Comparison of ENCODE assay signal across 29 cellular contexts in genomic region chr9:130922815-130923610, GRCh38. TPM values are rescaled to one million over a fixed set of nuclear protein-coding genes. Genes with fewer than 3 reads are reported as not detected.
DNase-seq lines count a peak whose midpoint lies in the region; ATAC-seq and TF ChIP-seq lines count a peak whose summit lies in the region.
"Had no signal": no experiment of that assay in that cellular context is flagged by ENCODE, and none has a peak within 500 bp of the region (broad histone marks: within the 10 kb centered on the region; RNA-seq: fewer than 3 reads in every experiment).

No MANE protein-coding gene starts in this region.

- H2BK120ac ChIP-seq in IMR-90 (ENCODE audit: low read depth, low read length) = no peak overlapping the region

- ATAC-seq in GM23338 = peak; percentile 13
- no peak for ATAC-seq in IMR-90 (ENCODE audit: low read depth)
- ATAC-seq: CD8-positive, alpha-beta T cell; Panc1 had no signal

- CTCF ChIA-PET in IMR-90 (lab: Yijun Ruan, JAX) = no interaction called here

- peaks cover 9% of the 10 kb centered on the region for H3K27me3 Mint-ChIP-seq in GM23338 (ENCODE audit: insufficient read depth, low read depth, poor library complexity)
- H3K27me3 Mint-ChIP-seq in endodermal cell (ENCODE audit: insufficient read depth) = no peaks in the 10 kb centered on the region
- H3K27me3 Mint-ChIP-seq in neural progenitor cell (ENCODE audit: insufficient read depth, low read depth) = peaks cover 24% of the 10 kb centered on the region

- H3K56ac ChIP-seq in IMR-90 (ENCODE audit: extremely low read depth, insufficient read depth, low read length) = no peak overlapping the region

- no peaks in the 10 kb centered on the region for H3K4me1 ChIP-seq in GM23338 (ENCODE audit: insufficient read depth)
- peaks cover 5% of the 10 kb centered on the region for H3K4me1 ChIP-seq in IMR-90 (ENCODE audit: control insufficient read depth, insufficient read depth, low read length)
- H3K4me1 ChIP-seq in endodermal cell (ENCODE audit: control insufficient read depth, insufficient read depth, low read length) = no peaks in the 10 kb centered on the region
- H3K4me1 ChIP-seq in neural progenitor cell = peaks cover 39% of the 10 kb centered on the region
- H3K4me1 ChIP-seq: Caco-2, HAP-1 had no signal

- H3K36me3 Mint-ChIP-seq in GM23338 (ENCODE audit: low read depth) (no peaks in the 10 kb centered on the region), endodermal cell (ENCODE audit: low read depth) (no peaks in the 10 kb centered on the region), neural progenitor cell (no peaks in the 10 kb centered on the region)
- H3K36me3 Mint-ChIP-seq: CD8-positive, alpha-beta T cell had no signal

- no peak for TF ChIP-seq POLR2A in IMR-90 (IDR thresholded peaks at IDR 0.05; ENCODE audit: low read depth, low read length)

- H3K9ac ChIP-seq in IMR-90 (ENCODE audit: low read depth, low read length) (no peak overlapping the region), endodermal cell (ENCODE audit: extremely low read depth, low read length, poor library complexity, severe bottlenecking) (no peak overlapping the region), neural progenitor cell (no peak overlapping the region)

- no peaks in the 10 kb centered on the region for H4K20me1 ChIP-seq in GM23338 (replicated peaks; ENCODE audit: insufficient read depth)
- no peaks in the 10 kb centered on the region for H4K20me1 ChIP-seq in IMR-90 (ENCODE audit: insufficient read depth, low read length)
- peaks cover 26% of the 10 kb centered on the region for H4K20me1 ChIP-seq in neural progenitor cell (ENCODE audit: low read depth)

- H3K27ac ChIP-seq in GM23338 (ENCODE audit: low read depth) (no peak overlapping the region), IMR-90 (ENCODE audit: insufficient read depth, low read length) (no peak overlapping the region), endodermal cell (ENCODE audit: low read depth, low read length) (no peak overlapping the region), neural progenitor cell (no peak overlapping the region)
- H3K27ac ChIP-seq: A549, C4-2B, RWPE1 had no signal

- no peak overlapping the region for H3K4me2 ChIP-seq in GM23338
- H3K4me2 ChIP-seq in IMR-90 (ENCODE audit: low read depth, low read length) = no peak overlapping the region
- H3K4me2 ChIP-seq in neural progenitor cell = no peak overlapping the region
- H3K4me2 ChIP-seq: A549 had no signal

- no peaks in the 10 kb centered on the region for H3K79me1 ChIP-seq in IMR-90 (ENCODE audit: low read depth in 1 of 2, low read length in 2 of 2)

- H2AFZ ChIP-seq in GM23338 = no peak overlapping the region
- peak overlapping the region; percentile 11 for H2AFZ ChIP-seq in IMR-90 (replicated peaks; ENCODE audit: low read length, poor library complexity)
- no peak overlapping the region for H2AFZ ChIP-seq in neural progenitor cell (replicated peaks)

- H3K18ac ChIP-seq in IMR-90 (ENCODE audit: low read depth, low read length) = no peak overlapping the region

- H3F3A ChIP-seq in GM23338 (replicated peaks; ENCODE audit: low read depth) (no peaks in the 10 kb centered on the region), neural progenitor cell (ENCODE audit: low read depth) (peaks cover 10% of the 10 kb centered on the region)

- TF ChIP-seq RAD21 in IMR-90 (IDR thresholded peaks at IDR 0.05; ENCODE audit: low read length) = no peak

- no peak overlapping the region for H2AK9ac ChIP-seq in IMR-90 (replicated peaks; ENCODE audit: low read depth, low read length, poor library complexity)

- dilution Hi-C loops in IMR-90 (cut with HindIII; ENCODE audit: low sequenced_read_pairs, unreplicated experiment) = no loop called here

- H4K91ac ChIP-seq in IMR-90 (ENCODE audit: insufficient read depth, low read depth, low read length) = no peak overlapping the region

- H2BK15ac ChIP-seq in IMR-90 (ENCODE audit: low read depth, low read length) = no peak overlapping the region

- no peak overlapping the region for H2BK5ac ChIP-seq in IMR-90 (ENCODE audit: low read depth, low read length, poor library complexity, severe bottlenecking)

- H3K9me3 ChIP-seq in IMR-90 (ENCODE audit: control insufficient read depth, insufficient read depth, low read length) = no peaks in the 10 kb centered on the region
- H3K9me3 ChIP-seq in endodermal cell (ENCODE audit: control insufficient read depth, low read length) = no peaks in the 10 kb centered on the region
- H3K9me3 ChIP-seq in neural progenitor cell (ENCODE audit: low read depth) = no peaks in the 10 kb centered on the region
- H3K9me3 ChIP-seq: A549, Caco-2, HAP-1 had no signal

- no peak for DNase-seq in GM23338 (ENCODE audit: low spot score)
- no peak for DNase-seq in IMR-90
- DNase-seq in endodermal cell = peak; percentile 73
- DNase-seq in neural progenitor cell (ENCODE audit: low spot score) = no peak
- DNase-seq in LoVo (ENCODE audit: low spot score) = no peak
- no peak for DNase-seq in SW 1271 (lab: John Stamatoyannopoulos, UW)
- DNase-seq in activated naive CD4-positive, alpha-beta T cell treated with anti-CD3 and anti-CD28 coated beads, Interleukin-2, amount 50 U/mL, for 16 hours = no peak
- DNase-seq: AML-193; Caco-2; CD8-positive, alpha-beta T cell; Kasumi-1; MV-4-11; NCI-H1105 treated with DMSO at 0.1 percent for 48 hours; NCI-H146; NCI-H1930; NCI-H2107; NCI-H446; NCI-H526; NCI-H82; NK-92 treated with Interleukin-12 subunit alpha and Interleukin-12 subunit beta, amount 100 ng/mL, for 24 hours; SHP77 had no signal

- H3K4ac ChIP-seq in IMR-90 (ENCODE audit: low read depth, low read length) = no peak overlapping the region

- H4K8ac ChIP-seq in IMR-90 (ENCODE audit: low read depth in 2 of 2, low read length in 2 of 2) = no peak overlapping the region

- H3K27me3 ChIP-seq in GM23338 (ENCODE audit: insufficient read depth) (no peaks in the 10 kb centered on the region), IMR-90 (ENCODE audit: control insufficient read depth, insufficient read depth, low read length) (no peaks in the 10 kb centered on the region), endodermal cell (ENCODE audit: control insufficient read depth, insufficient read depth, low read length, poor library complexity, severe bottlenecking) (no peaks in the 10 kb centered on the region), neural progenitor cell (no peaks in the 10 kb centered on the region)

- no peak overlapping the region for H3K14ac ChIP-seq in IMR-90 (replicated peaks; ENCODE audit: low read depth, low read length)

- peak overlapping the region; percentile 3; the same call in 1 of the 2 replicates for H2AK5ac ChIP-seq in IMR-90 (ENCODE audit: low read depth, low read length)

- H3K4me3 ChIP-seq in GM23338 (no peak overlapping the region), IMR-90 (ENCODE audit: insufficient read depth, low read depth, low read length) (no peak overlapping the region), endodermal cell (ENCODE audit: low read length) (no peak overlapping the region), neural progenitor cell (no peak overlapping the region)
- H3K4me3 ChIP-seq: A549, HAP-1 had no signal

- H3K9me3 Mint-ChIP-seq in GM23338 (no peaks in the 10 kb centered on the region), endodermal cell (no peaks in the 10 kb centered on the region), neural progenitor cell (peaks cover 3% of the 10 kb centered on the region)
- H3K9me3 Mint-ChIP-seq: CD8-positive, alpha-beta T cell had no signal

- TF ChIP-seq CTCF in GM23338 (conservative IDR thresholded peaks at IDR 0.05; ENCODE audit: low read depth in 2 of 2) (no peak), IMR-90 (conservative IDR thresholded peaks at IDR 0.05; ENCODE audit: low read depth, low read length) (no peak), endodermal cell (conservative IDR thresholded peaks at IDR 0.05) (no peak), neural progenitor cell (IDR thresholded peaks at IDR 0.05) (no peak)

- H2BK20ac ChIP-seq in IMR-90 (ENCODE audit: low read depth, low read length) = no peak overlapping the region

- no peaks in the 10 kb centered on the region for H3K9me1 ChIP-seq in IMR-90 (ENCODE audit: insufficient read depth, low read length)

- H3K79me2 ChIP-seq in GM23338 (replicated peaks; ENCODE audit: insufficient read depth) (no peaks in the 10 kb centered on the region), neural progenitor cell (ENCODE audit: low read depth) (no peaks in the 10 kb centered on the region)

- H3K4me1 Mint-ChIP-seq in GM23338 (peaks cover 11% of the 10 kb centered on the region), endodermal cell (no peaks in the 10 kb centered on the region), neural progenitor cell (peaks cover 47% of the 10 kb centered on the region)

- no peak overlapping the region for H3K23ac ChIP-seq in IMR-90 (ENCODE audit: low read depth, low read length)

- POLR2A ChIA-PET in IMR-90 (lab: Charles Lee; ENCODE audit: unreplicated experiment) = interaction anchor here (0.6 kb wide), 1 partner anchor 40 kb away, joined by 5 read pairs; no protein-coding TSS in a partner anchor

- in situ Hi-C loops in IMR-90 (cut with MboI; ENCODE audit: low sequenced_read_pairs) = no loop called here

- intact Hi-C loops in IMR-90 (cut with micrococcal nuclease) = no loop called here

- H4K5ac ChIP-seq in IMR-90 (ENCODE audit: low read depth, low read length) = no peak overlapping the region

- H3K27ac Mint-ChIP-seq in GM23338 (no peak overlapping the region), endodermal cell (peak overlapping the region; percentile 61), neural progenitor cell (peak overlapping the region; percentile 57)
- H3K27ac Mint-ChIP-seq: CD8-positive, alpha-beta T cell had no signal

- no TSS peak for BruUV-seq in IMR-90 (replicated peaks; lab: Mats Ljungman, UMichigan)

- no peak overlapping the region; the same call in 2 of the 3 replicates for H3K4me3 Mint-ChIP-seq in GM23338
- no peak overlapping the region for H3K4me3 Mint-ChIP-seq in endodermal cell
- peak overlapping the region; percentile 67 for H3K4me3 Mint-ChIP-seq in neural progenitor cell
- H3K4me3 Mint-ChIP-seq: CD8-positive, alpha-beta T cell had no signal

- H3K36me3 ChIP-seq in GM23338 (ENCODE audit: insufficient read depth) (no peaks in the 10 kb centered on the region), IMR-90 (ENCODE audit: control insufficient read depth, insufficient read depth, low read length) (no peaks in the 10 kb centered on the region), endodermal cell (ENCODE audit: control insufficient read depth, insufficient read depth, low read length) (no peaks in the 10 kb centered on the region), neural progenitor cell (no peaks in the 10 kb centered on the region)
- H3K36me3 ChIP-seq: HAP-1 had no signal

- no peaks in the 10 kb centered on the region for H3K9me2 ChIP-seq in GM23338 (ENCODE audit: insufficient read depth)

- 64% methylated on average over 3 of the region's 19 CpGs; no CpG with 5 or more reads in 1 of the 2 experiments for WGBS in IMR-90 (ENCODE audit: extremely low coverage in 2 of 2, insufficient read length in 1 of 2), 2 experiments
- WGBS in endodermal cell (ENCODE audit: insufficient coverage in 1 of 2, insufficient read length in 1 of 2), 2 experiments = 77 to 84% methylated on average over 13 to 19 of the region's 19 CpGs

RNA-seq across cellular contexts. Expression of gene FIBCD1, which starts 16.0 kb away (rescaled TPM):
- total RNA-seq in GM23338 (2014; rRNA removed; shearing (Covaris generic)) = 4.4 and 15.5 TPM in 2 replicates
- polyA plus RNA-seq in GM23338 (2016; fragmentation: Nextera tagmentation; extraction: Ambion mirVana) (5.6 and 9.0 TPM in 2 replicates), IMR-90 (2012; rRNA removed) (10.1 and 12.2 TPM in 2 replicates)
- total RNA-seq in IMR-90 (2012; rRNA removed) (1.1 and 2.2 TPM in 2 replicates), endodermal cell (1 to 10 TPM; 2.8 to 3.7 TPM), neural progenitor cell (ENCODE audit: low replicate concordance) (1.8 and 7.2 TPM in 2 replicates)
- 8.8 and 15.2 TPM in 2 replicates for polyA plus RNA-seq in IMR-90 (2012; cell fraction: cytosol; rRNA removed)
- polyA plus RNA-seq in IMR-90 (2012; cell fraction: nucleus; rRNA removed; ENCODE audit: low replicate concordance) = 11.6 and 31.9 TPM in 2 replicates
- 4.3 TPM for polyA plus RNA-seq in endodermal cell (2013, experiment 1 of 2)
- 3.4 TPM for polyA plus RNA-seq in endodermal cell (2013, experiment 2 of 2)
- total RNA-seq: Caco-2; CD8-positive, alpha-beta T cell; T-helper 1 cell treated with Interleukin-12 subunit alpha and Interleukin-12 subunit beta and Interleukin-4 antibody, amounts not matched to agents 30 ng/mL and 1 ng/mL, for 36 hours had no signal

RNA-seq across cellular contexts. Expression of gene QRFP, which starts 26.4 kb away (rescaled TPM):
- not detected in 2 replicates for total RNA-seq in GM23338 (2014; rRNA removed; shearing (Covaris generic))
- not detected in 2 replicates for polyA plus RNA-seq in GM23338 (2016; fragmentation: Nextera tagmentation; extraction: Ambion mirVana)
- total RNA-seq in IMR-90 (2012; rRNA removed) = not detected in 2 replicates
- polyA plus RNA-seq in IMR-90 (2012; rRNA removed) = not detected in 2 replicates
- not detected in 2 replicates for polyA plus RNA-seq in IMR-90 (2012; cell fraction: cytosol; rRNA removed)
- not detected in 2 replicates for polyA plus RNA-seq in IMR-90 (2012; cell fraction: nucleus; rRNA removed; ENCODE audit: low replicate concordance)
- total RNA-seq in endodermal cell = not detected
- polyA plus RNA-seq in endodermal cell (2013, experiment 1 of 2) = not detected
- polyA plus RNA-seq in endodermal cell (2013, experiment 2 of 2) = not detected
- not detected in 2 replicates for total RNA-seq in neural progenitor cell (ENCODE audit: low replicate concordance)
- total RNA-seq: Caco-2; CD8-positive, alpha-beta T cell; HT-29; MCF 10A; T-helper 1 cell treated with Interleukin-12 subunit alpha and Interleukin-12 subunit beta and Interleukin-4 antibody, amounts not matched to agents 30 ng/mL and 1 ng/mL, for 36 hours had no signal
- polyA plus RNA-seq: A549 had no signal
